ENCODE assay signal across 8 cellular contexts in the genomic region with DNA sequence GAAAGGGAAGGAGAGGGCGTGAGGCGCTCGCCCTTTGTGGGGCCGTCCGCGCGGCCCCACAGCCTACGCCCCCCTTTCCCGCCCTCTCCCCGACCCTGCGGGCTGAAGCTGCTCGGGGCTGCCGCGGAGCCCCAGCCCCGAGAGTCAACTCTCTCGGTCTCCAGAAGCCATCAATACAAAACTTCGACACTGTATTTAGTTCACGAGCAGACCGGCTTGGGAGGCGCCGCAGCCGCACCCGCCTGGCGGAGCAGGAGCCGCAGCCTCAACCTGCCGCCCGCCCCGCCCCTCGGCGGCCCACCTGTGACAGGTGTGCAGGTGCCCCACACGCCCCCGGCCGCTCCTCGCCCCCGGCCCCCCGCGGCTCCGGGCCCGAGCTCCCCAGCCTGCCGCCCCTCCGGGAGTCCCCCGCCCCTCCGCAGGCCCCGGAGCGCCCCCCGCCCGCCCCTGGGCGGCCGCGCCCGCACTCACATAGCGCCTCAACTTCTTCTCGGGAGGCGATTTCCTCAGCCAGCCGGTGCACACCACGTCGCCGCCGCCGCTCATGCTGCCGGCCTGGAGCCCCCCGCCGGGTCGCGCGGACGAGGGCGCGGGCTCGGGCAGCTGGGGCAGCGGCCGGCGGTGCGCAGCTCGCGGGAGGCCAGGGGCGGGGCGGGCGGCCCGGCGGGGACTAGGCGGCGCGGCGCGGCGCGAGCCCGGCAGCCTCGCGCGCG. TPM values are rescaled to one million over a fixed set of nuclear protein-coding genes. Genes with fewer than 3 reads are reported as not detected.
DNase-seq lines count a peak whose midpoint lies in the region; ATAC-seq, FAIRE-seq and TF ChIP-seq lines count a peak whose summit lies in the region.

A gene with protein sequence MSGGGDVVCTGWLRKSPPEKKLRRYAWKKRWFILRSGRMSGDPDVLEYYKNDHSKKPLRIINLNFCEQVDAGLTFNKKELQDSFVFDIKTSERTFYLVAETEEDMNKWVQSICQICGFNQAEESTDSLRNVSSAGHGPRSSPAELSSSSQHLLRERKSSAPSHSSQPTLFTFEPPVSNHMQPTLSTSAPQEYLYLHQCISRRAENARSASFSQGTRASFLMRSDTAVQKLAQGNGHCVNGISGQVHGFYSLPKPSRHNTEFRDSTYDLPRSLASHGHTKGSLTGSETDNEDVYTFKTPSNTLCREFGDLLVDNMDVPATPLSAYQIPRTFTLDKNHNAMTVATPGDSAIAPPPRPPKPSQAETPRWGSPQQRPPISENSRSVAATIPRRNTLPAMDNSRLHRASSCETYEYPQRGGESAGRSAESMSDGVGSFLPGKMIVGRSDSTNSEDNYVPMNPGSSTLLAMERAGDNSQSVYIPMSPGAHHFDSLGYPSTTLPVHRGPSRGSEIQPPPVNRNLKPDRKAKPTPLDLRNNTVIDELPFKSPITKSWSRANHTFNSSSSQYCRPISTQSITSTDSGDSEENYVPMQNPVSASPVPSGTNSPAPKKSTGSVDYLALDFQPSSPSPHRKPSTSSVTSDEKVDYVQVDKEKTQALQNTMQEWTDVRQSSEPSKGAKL (minus strand): TSS at position 646 of the 713 bp plus-strand sequence. CDS start 100 bp downstream, at position 546.

- H3K27me3 ChIP-seq in ACC112 (ENCODE audit: insufficient read depth, low read length) (no peaks in the 10 kb centered on the region), HUES6 (ENCODE audit: control insufficient read depth, insufficient read depth, low read length) (peaks cover 18% of the 10 kb centered on the region)

- H3K4me3 ChIP-seq in ACC112 (ENCODE audit: low read depth, low read length), result peak within 1 kb of the TSS; percentile 85
- H3K4me3 ChIP-seq in HUES6 (ENCODE audit: low read depth, low read length), result peak within 1 kb of the TSS; percentile 94

- H2AFZ ChIP-seq in ACC112 (ENCODE audit: low read length, unreplicated experiment), result peak within 1 kb of the TSS; percentile 66

- H3K36me3 ChIP-seq in ACC112 (ENCODE audit: insufficient read depth, low read length) (no peaks in the 10 kb centered on the region), HUES6 (ENCODE audit: control insufficient read depth, insufficient read depth, low read length) (no peaks in the 10 kb centered on the region)

- peaks cover 5% of the 10 kb centered on the region for H3K79me2 ChIP-seq in ACC112 (ENCODE audit: control insufficient read depth, insufficient read depth, low read length, unreplicated experiment)

- peaks cover 8% of the 10 kb centered on the region for H3K27me3 Mint-ChIP-seq in activated T-helper 1 cell treated with anti-CD3 and anti-CD28 coated beads, Interleukin-12 subunit alpha, Interleukin-12 subunit beta, Interleukin-2, Interleukin-4 antibody, amounts not matched to agents 30 ng/mL and 10 ng/mL and 1 ng/mL, durations not matched to agents 14 hours and 24 hours and 36 hours (ENCODE audit: insufficient read depth)

- peak; percentile 25 for ATAC-seq in GM19372 (IDR thresholded peaks at IDR 0.05; ENCODE audit: low read depth, unreplicated experiment)
- ATAC-seq in omental fat pad (ENCODE audit: low FRiP score), result peak; percentile 51

- no peak for TF ChIP-seq CTCF in omental fat pad (IDR thresholded peaks at IDR 0.05)

- H3K9ac ChIP-seq in HUES6 (ENCODE audit: low read length), result peak within 1 kb of the TSS; percentile 77

- H3K27ac Mint-ChIP-seq in activated T-helper 1 cell treated with anti-CD3 and anti-CD28 coated beads, Interleukin-12 subunit alpha, Interleukin-12 subunit beta, Interleukin-2, Interleukin-4 antibody, amounts not matched to agents 30 ng/mL and 10 ng/mL and 1 ng/mL, durations not matched to agents 14 hours and 24 hours and 36 hours, result peak within 1 kb of the TSS; percentile 92

- H3K4me3 Mint-ChIP-seq in activated T-helper 1 cell treated with anti-CD3 and anti-CD28 coated beads, Interleukin-12 subunit alpha, Interleukin-12 subunit beta, Interleukin-2, Interleukin-4 antibody, amounts not matched to agents 30 ng/mL and 10 ng/mL and 1 ng/mL, durations not matched to agents 14 hours and 24 hours and 36 hours, result peak within 1 kb of the TSS; percentile 97

- H3K27ac ChIP-seq in ACC112 (ENCODE audit: low read depth, low read length) (peak within 1 kb of the TSS; percentile 79), HUES6 (ENCODE audit: low read depth, low read length) (no peak within 1 kb of the TSS; the same call in 1 of the 2 replicates)

- no peak for FAIRE-seq in frontal cortex (lab: Jason Lieb, UNC)

- no peaks in the 10 kb centered on the region for H3K9me3 ChIP-seq in HUES6 (ENCODE audit: control insufficient read depth, insufficient read depth, low read depth, low read length)

- H3K36me3 Mint-ChIP-seq in activated T-helper 1 cell treated with anti-CD3 and anti-CD28 coated beads, Interleukin-12 subunit alpha, Interleukin-12 subunit beta, Interleukin-2, Interleukin-4 antibody, amounts not matched to agents 30 ng/mL and 10 ng/mL and 1 ng/mL, durations not matched to agents 14 hours and 24 hours and 36 hours (ENCODE audit: low read depth), result peaks cover 8% of the 10 kb centered on the region

- peaks cover 64% of the 10 kb centered on the region for H3K4me1 Mint-ChIP-seq in activated T-helper 1 cell treated with anti-CD3 and anti-CD28 coated beads, Interleukin-12 subunit alpha, Interleukin-12 subunit beta, Interleukin-2, Interleukin-4 antibody, amounts not matched to agents 30 ng/mL and 10 ng/mL and 1 ng/mL, durations not matched to agents 14 hours and 24 hours and 36 hours (ENCODE audit: low read depth)

- no peak for DNase-seq in activated T-helper 1 cell treated with anti-CD3 and anti-CD28 coated beads, Interleukin-12 subunit alpha, Interleukin-12 subunit beta, Interleukin-2, Interleukin-4 antibody, amounts not matched to agents 30 ng/mL and 10 ng/mL and 1 ng/mL, durations not matched to agents 14 hours and 24 hours and 36 hours (ENCODE audit: low spot score)
- DNase-seq in frontal cortex (ENCODE audit: low spot score in 2 of 2), result no peak
- no peak for DNase-seq in omental fat pad (ENCODE audit: low spot score)
- no peak for DNase-seq in DMS 273 (lab: John Stamatoyannopoulos, UW; ENCODE audit: unreplicated experiment)
- DNase-seq in HCEC 1CT, result no peak

- intact Hi-C loops in activated T-helper 1 cell treated with anti-CD3 and anti-CD28 coated beads, Interleukin-12 subunit alpha, Interleukin-12 subunit beta, Interleukin-2, Interleukin-4 antibody, amounts not matched to agents 30 ng/mL and 10 ng/mL and 1 ng/mL, durations not matched to agents 14 hours and 24 hours and 36 hours (cut with micrococcal nuclease), result loop anchor here (1.0 to 5.0 kb wide), 14 partner anchors 15 to 423 kb away; a partner anchor contains a TSS

- H3K4me1 ChIP-seq in ACC112 (ENCODE audit: control insufficient read depth, insufficient read depth, low read length, unreplicated experiment) (peaks cover 32% of the 10 kb centered on the region), HUES6 (ENCODE audit: control insufficient read depth, insufficient read depth, low read length) (peaks cover 13% of the 10 kb centered on the region; the same call in 1 of the 2 replicates)

- no peaks in the 10 kb centered on the region for H3K9me3 Mint-ChIP-seq in activated T-helper 1 cell treated with anti-CD3 and anti-CD28 coated beads, Interleukin-12 subunit alpha, Interleukin-12 subunit beta, Interleukin-2, Interleukin-4 antibody, amounts not matched to agents 30 ng/mL and 10 ng/mL and 1 ng/mL, durations not matched to agents 14 hours and 24 hours and 36 hours

RNA-seq across cellular contexts. Expression of the gene that starts here (rescaled TPM):
- total RNA-seq in activated T-helper 1 cell treated with anti-CD3 and anti-CD28 coated beads, Interleukin-12 subunit alpha, Interleukin-12 subunit beta, Interleukin-2, Interleukin-4 antibody, amounts not matched to agents 30 ng/mL and 10 ng/mL and 1 ng/mL, durations not matched to agents 14 hours and 24 hours and 36 hours, result 15.9 and 16.0 TPM in 2 replicates
- total RNA-seq in frontal cortex, result 20.8 TPM
- total RNA-seq in omental fat pad, result 10 to 100 TPM; 25.3 to 97.7 (median 36.1) TPM
